In genomic region chr17:61593404-61593803, GRCh38 we compare ENCODE assay signal across 15 cellular contexts. TPM values are rescaled to one million over a fixed set of nuclear protein-coding genes. Genes with fewer than 3 reads are reported as not detected.
"Had no signal": no experiment of that assay in that cellular context is flagged by ENCODE, and none has a peak within 500 bp of the region (broad histone marks: within the 10 kb centered on the region; RNA-seq: fewer than 3 reads in every experiment).

No MANE protein-coding gene starts in this region.

- H3K27ac ChIP-seq: epithelial cell of prostate, foreskin keratinocyte, heart left ventricle, thoracic aorta had no signal

- H3K9me3 ChIP-seq: heart left ventricle, thoracic aorta had no signal

- H3K4me3 ChIP-seq: heart left ventricle, thoracic aorta had no signal

- H3K36me3 ChIP-seq: heart left ventricle, thoracic aorta had no signal

- H3K4me1 ChIP-seq: foreskin keratinocyte, heart left ventricle had no signal

- DNase-seq: activated CD4-positive, alpha-beta T cell treated with anti-CD3 and anti-CD28 coated beads, Interleukin-2, amount 50 U/mL, for 1 hour; activated T-cell treated with anti-CD3 and anti-CD28 coated beads for 4 hours; amygdala; effector memory CD8-positive, alpha-beta T cell; foreskin keratinocyte; heart left ventricle; mammary epithelial cell; natural killer cell; stimulated activated CD4-positive, alpha-beta T cell treated with anti-CD3 and anti-CD28 coated beads, Interleukin-12 subunit alpha, Interleukin-12 subunit beta, amount 100 ng/mL, for 4 hours had no signal

RNA-seq across cellular contexts. Expression of gene NACA2, which starts 2.4 kb away (rescaled TPM):
- total RNA-seq: activated CD8-positive, alpha-beta memory T cell treated with anti-CD3 and anti-CD28 coated beads for 36 hours; foreskin keratinocyte; heart left ventricle; left lobe of liver; mammary epithelial cell; natural killer cell; omental fat pad; thoracic aorta; ureter had no signal
- polyA plus RNA-seq: foreskin keratinocyte, mammary epithelial cell had no signal
